ENCODE assay signal across 8 cellular contexts in the genomic region with DNA sequence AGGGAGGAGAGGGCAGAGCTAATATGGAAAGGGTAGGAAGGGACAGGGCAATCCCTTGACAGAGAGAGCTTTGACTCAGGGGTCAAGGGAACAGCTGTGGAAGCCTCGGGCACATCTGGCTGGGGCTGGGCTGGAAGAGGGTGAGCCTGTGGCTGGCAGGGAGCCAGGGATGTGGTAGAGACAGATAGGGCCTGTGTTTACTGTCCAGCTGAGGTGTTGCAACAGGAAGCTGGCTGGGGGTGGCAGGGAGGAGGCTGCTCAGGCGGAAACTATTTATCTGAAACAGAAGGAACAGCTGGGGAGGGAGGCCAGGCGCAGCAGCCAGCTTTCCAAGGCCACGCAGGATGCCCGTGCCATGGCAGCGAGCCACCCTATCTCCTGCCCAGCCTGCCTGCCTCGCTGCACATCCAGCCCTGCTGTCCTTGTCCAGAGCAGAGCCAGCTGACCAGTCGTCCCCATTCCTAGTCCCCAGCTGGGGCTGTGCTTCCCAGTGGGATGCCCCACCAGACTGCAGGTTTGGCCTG.
DNase-seq lines count a peak whose midpoint lies in the region; ATAC-seq and TF ChIP-seq lines count a peak whose summit lies in the region.

No MANE protein-coding gene starts in this region.

- in situ Hi-C loops in brain microvascular endothelial cell (cut with HindIII; ENCODE audit: low pct_ligation_motif_present, low sequenced_read_pairs), result no loop called here

- ATAC-seq in upper lobe of right lung, result peak; percentile 67
- no peak for ATAC-seq in GM21381 (IDR thresholded peaks at IDR 0.05; ENCODE audit: unreplicated experiment)

- H3K4me1 ChIP-seq in upper lobe of right lung, result peaks cover 25% of the 10 kb centered on the region
- H3K4me1 ChIP-seq in OCI-LY7 (ENCODE audit: insufficient read depth, low read length, poor library complexity, severe bottlenecking), result no peaks in the 10 kb centered on the region

- H3K4me1 Mint-ChIP-seq in type B pancreatic cell (ENCODE audit: unreplicated experiment), result peaks cover 25% of the 10 kb centered on the region

- H3K4me2 ChIP-seq in OCI-LY7 (ENCODE audit: low read length), result no peak overlapping the region

- H3K27me3 ChIP-seq in brain microvascular endothelial cell (replicated peaks) (no peaks in the 10 kb centered on the region), upper lobe of right lung (no peaks in the 10 kb centered on the region)

- H3K4me3 ChIP-seq in brain microvascular endothelial cell (ENCODE audit: low read depth, low read length), result no peak overlapping the region
- no peak overlapping the region for H3K4me3 ChIP-seq in upper lobe of right lung
- H3K4me3 ChIP-seq in OCI-LY7 (ENCODE audit: low read depth, low read length, poor library complexity, severe bottlenecking), result no peak overlapping the region

- peaks cover 10% of the 10 kb centered on the region for H3K27me3 Mint-ChIP-seq in type B pancreatic cell

- intact Hi-C loops in upper lobe of right lung (cut with DNase I), result no loop called here
- intact Hi-C loops in OCI-LY7 (cut with micrococcal nuclease; ENCODE audit: unreplicated experiment), result no loop called here

- H3K79me2 ChIP-seq in OCI-LY7 (ENCODE audit: insufficient read depth, low read depth, low read length), result no peaks in the 10 kb centered on the region

- H3K27ac ChIP-seq in brain microvascular endothelial cell (no peak overlapping the region), upper lobe of right lung (no peak overlapping the region), OCI-LY7 (ENCODE audit: low read depth, low read length, poor library complexity, severe bottlenecking) (no peak overlapping the region)

- CTCF ChIA-PET in OCI-LY7 (lab: Charles Lee; ENCODE audit: unreplicated experiment), result no interaction called here

- POLR2A ChIA-PET in OCI-LY7 (lab: Charles Lee), result interaction anchor here (0.6 kb wide), 1 partner anchor 640 kb away, joined by 3 read pairs; no protein-coding TSS in a partner anchor

- H3K9me3 Mint-ChIP-seq in type B pancreatic cell, result no peaks in the 10 kb centered on the region

- H3K36me3 Mint-ChIP-seq in type B pancreatic cell, result no peaks in the 10 kb centered on the region

- no TSS peak for BruUV-seq in OCI-LY7 (replicated peaks; lab: Mats Ljungman, UMichigan)

- no peak for TF ChIP-seq CTCF in brain microvascular endothelial cell (IDR thresholded peaks at IDR 0.05; ENCODE audit: low read depth, low read length, missing control alignments)
- no peak for TF ChIP-seq CTCF in upper lobe of right lung (IDR thresholded peaks at IDR 0.05)
- no peak for TF ChIP-seq CTCF in type B pancreatic cell (conservative IDR thresholded peaks at IDR 0.05)
- no peak for TF ChIP-seq CTCF in OCI-LY7 (conservative IDR thresholded peaks at IDR 0.05; ENCODE audit: low read length)

- DNase-seq in CMK (ENCODE audit: low read depth) (peak; percentile 94), NCI-H146 (lab: John Stamatoyannopoulos, UW) (peak; percentile 71), brain microvascular endothelial cell (peak; percentile 71), left kidney (ENCODE audit: low read depth, low spot score) (peak; percentile 77), upper lobe of right lung (peak; percentile 79), type B pancreatic cell (ENCODE audit: extremely low spot score, unreplicated experiment) (no peak), OCI-LY7 (ENCODE audit: low spot score) (no peak)

- H2AFZ ChIP-seq in OCI-LY7 (ENCODE audit: low read length), result no peak overlapping the region

- no peak overlapping the region for H3K4me3 Mint-ChIP-seq in type B pancreatic cell

- H3K36me3 ChIP-seq in brain microvascular endothelial cell (replicated peaks), result no peaks in the 10 kb centered on the region
- H3K36me3 ChIP-seq in upper lobe of right lung, result no peaks in the 10 kb centered on the region
- H3K36me3 ChIP-seq in OCI-LY7 (ENCODE audit: insufficient read depth, low read length), result no peaks in the 10 kb centered on the region

- no peaks in the 10 kb centered on the region for H4K20me1 ChIP-seq in OCI-LY7 (ENCODE audit: insufficient read depth, low read length)

- H3K9me3 ChIP-seq in upper lobe of right lung (no peaks in the 10 kb centered on the region), OCI-LY7 (ENCODE audit: low read length) (no peaks in the 10 kb centered on the region)

- no peak overlapping the region for H3K27ac Mint-ChIP-seq in type B pancreatic cell

- H3K9me2 ChIP-seq in OCI-LY7 (ENCODE audit: insufficient read depth, low read length), result no peaks in the 10 kb centered on the region

Comparison
In these comparisons a context has a peak if more than half of its experiments do, and no peak if none do; other contexts are left out.
1. DNase-seq: peak in CMK (single experiment), NCI-H146 (single experiment), brain microvascular endothelial cell (single experiment), left kidney (single experiment) and upper lobe of right lung (single experiment); none in type B pancreatic cell (single experiment) and OCI-LY7 (single experiment).